In genomic region chr6:56324396-56324795, GRCh38 we compare ENCODE assay signal across 18 cellular contexts.
"Had no signal": no experiment of that assay in that cellular context is flagged by ENCODE, and none has a peak within 500 bp of the region (broad histone marks: within the 10 kb centered on the region; RNA-seq: fewer than 3 reads in every experiment).

No MANE protein-coding gene starts in this region.

- H3K36me3 Mint-ChIP-seq: type B pancreatic cell had no signal

- DNase-seq: effector memory CD8-positive, alpha-beta T cell; esophagus squamous epithelium; foreskin fibroblast; kidney; left cardiac atrium; left ventricle myocardium superior; mesenchymal stem cell; midbrain; occipital lobe; sigmoid colon; stimulated activated CD4-positive, alpha-beta T cell treated with anti-CD3 and anti-CD28 coated beads, Interleukin-2, amount 100 ng/mL, for 24 hours; stimulated activated CD4-positive, alpha-beta T cell treated with anti-CD3 and anti-CD28 coated beads, Interleukin-4, amount 100 ng/mL, for 4 hours; stimulated activated naive CD4-positive, alpha-beta T cell; thyroid gland; uterus had no signal

- H3K27me3 Mint-ChIP-seq: dendritic cell treated with granulocyte-macrophage colony-stimulating factor and Interleukin-4, amounts not matched to agents 40 ng/mL and 50 ng/mL, for 4 days; effector memory CD8-positive, alpha-beta T cell had no signal

- ATAC-seq: effector memory CD8-positive, alpha-beta T cell; left cardiac atrium; left ventricle myocardium superior had no signal

- H3K9me3 Mint-ChIP-seq: dendritic cell treated with granulocyte-macrophage colony-stimulating factor and Interleukin-4, amounts not matched to agents 40 ng/mL and 50 ng/mL, for 4 days; nephron; type B pancreatic cell had no signal

- H3K4me3 Mint-ChIP-seq: dendritic cell treated with granulocyte-macrophage colony-stimulating factor and Interleukin-4, amounts not matched to agents 40 ng/mL and 50 ng/mL, for 4 days; effector memory CD8-positive, alpha-beta T cell; nephron; type B pancreatic cell had no signal

- H3K27ac Mint-ChIP-seq: dendritic cell treated with granulocyte-macrophage colony-stimulating factor and Interleukin-4, amounts not matched to agents 40 ng/mL and 50 ng/mL, for 4 days; effector memory CD8-positive, alpha-beta T cell; nephron; type B pancreatic cell had no signal
